Comparison of ENCODE assay signal across 8 cellular contexts in genomic region chr2:25314514-25315315, GRCh38. TPM values are rescaled to one million over a fixed set of nuclear protein-coding genes. Genes with fewer than 3 reads are reported as not detected.
DNase-seq lines count a peak whose midpoint lies in the region; ATAC-seq and TF ChIP-seq lines count a peak whose summit lies in the region.

No MANE protein-coding gene starts in this region.

- H3K9ac ChIP-seq in BLaER1 treated with 17β-estradiol and CSF1 and Interleukin-3, amounts not matched to agents 10 nM and 100 nM = peak overlapping the region; percentile 72 to 89 (median 84)
- H3K9ac ChIP-seq in colonic mucosa (ENCODE audit: low read depth in 2 of 2, low read length in 2 of 2) (peak overlapping the region; percentile 26 to 60), mucosa of rectum (ENCODE audit: low read depth in 1 of 2, low read length in 2 of 2) (no peak overlapping the region)

- peak; percentile 75 for ATAC-seq in GM19397 (IDR thresholded peaks at IDR 0.05; ENCODE audit: unreplicated experiment)

- H3K4me2 ChIP-seq in BLaER1 treated with 17β-estradiol and CSF1 and Interleukin-3, amounts not matched to agents 10 nM and 100 nM = peak overlapping the region; percentile 84 to 98 (median 94)

- intact Hi-C loops in colonic mucosa (cut with DNase I) = no loop called here

- peak; percentile 42 for DNase-seq in Jurkat, Clone E6-1 (ENCODE audit: low read depth, low spot score)
- peak; percentile 45 to 66 (median 60) for DNase-seq in activated CD4-positive, CD25-positive, alpha-beta regulatory T cell (lab: John Stamatoyannopoulos, UW)
- DNase-seq in colonic mucosa = peak; percentile 54
- peak; percentile 86 to 98 for DNase-seq in stimulated activated CD8-positive, alpha-beta memory T cell treated with anti-CD3 and anti-CD28 coated beads, Interleukin-7, amount 100 ng/mL, for 48 hours (ENCODE audit: extremely low read depth in 1 of 2, low read depth in 1 of 2)
- no peak for DNase-seq in NCI-H748 treated with DMSO at 0.1 percent for 48 hours (lab: John Stamatoyannopoulos, UW)

- H3K9me3 ChIP-seq in BLaER1 treated with 17β-estradiol and CSF1 and Interleukin-3, amounts not matched to agents 10 nM and 100 nM (replicated peaks in 1 of 11) = no peaks in the 10 kb centered on the region
- no peaks in the 10 kb centered on the region for H3K9me3 ChIP-seq in colonic mucosa
- no peaks in the 10 kb centered on the region for H3K9me3 ChIP-seq in mucosa of rectum (ENCODE audit: control insufficient read depth in 2 of 2, low read length in 2 of 2)

- TF ChIP-seq CTCF in colonic mucosa (IDR thresholded peaks at IDR 0.05) = no peak

- H3K4me3 ChIP-seq in BLaER1 treated with 17β-estradiol and CSF1 and Interleukin-3, amounts not matched to agents 10 nM and 100 nM = peak overlapping the region in 6 of 10 experiments; percentile 16 to 47 (median 40); a peak in 7 of 20 replicates
- no peak overlapping the region for H3K4me3 ChIP-seq in Jurkat, Clone E6-1 (ENCODE audit: low read length)
- H3K4me3 ChIP-seq in colonic mucosa (no peak overlapping the region), mucosa of rectum (ENCODE audit: low read length in 2 of 2) (no peak overlapping the region)

- H3K27me3 ChIP-seq in BLaER1 treated with 17β-estradiol and CSF1 and Interleukin-3, amounts not matched to agents 10 nM and 100 nM = no peaks in the 10 kb centered on the region
- H3K27me3 ChIP-seq in colonic mucosa (no peaks in the 10 kb centered on the region), mucosa of rectum (ENCODE audit: control insufficient read depth in 2 of 2, insufficient read depth in 2 of 2, low read length in 2 of 2) (no peaks in the 10 kb centered on the region)

- peak overlapping the region; percentile 73 to 99 (median 93) for H3K27ac ChIP-seq in BLaER1 treated with 17β-estradiol and CSF1 and Interleukin-3, amounts not matched to agents 10 nM and 100 nM
- H3K27ac ChIP-seq in colonic mucosa = peak overlapping the region; percentile 18
- peak overlapping the region; percentile 5 to 63 for H3K27ac ChIP-seq in mucosa of rectum (ENCODE audit: low read depth in 2 of 2, low read length in 2 of 2)

- peaks cover 75 to 82% (median 79%) of the 10 kb centered on the region in 10 experiments for H3K4me1 ChIP-seq in BLaER1 treated with 17β-estradiol and CSF1 and Interleukin-3, amounts not matched to agents 10 nM and 100 nM
- H3K4me1 ChIP-seq in colonic mucosa (peaks cover 21% of the 10 kb centered on the region), mucosa of rectum (ENCODE audit: control insufficient read depth in 2 of 2, insufficient read depth in 2 of 2, low read length in 2 of 2) (peaks cover 27 to 32% of the 10 kb centered on the region in 2 donors)

- peaks cover 0 to 15% (median 0%) of the 10 kb centered on the region in 11 experiments; a peak in 6 of 22 replicates for H4K20me1 ChIP-seq in BLaER1 treated with 17β-estradiol and CSF1 and Interleukin-3, amounts not matched to agents 10 nM and 100 nM

- peaks cover 9 to 34% (median 24%) of the 10 kb centered on the region in 11 experiments; a peak in 20 of 22 replicates for H3K36me3 ChIP-seq in BLaER1 treated with 17β-estradiol and CSF1 and Interleukin-3, amounts not matched to agents 10 nM and 100 nM
- H3K36me3 ChIP-seq in colonic mucosa (no peaks in the 10 kb centered on the region), mucosa of rectum (ENCODE audit: control insufficient read depth in 2 of 2, insufficient read depth in 2 of 2, low read length in 2 of 2) (peaks cover 3 to 8% of the 10 kb centered on the region in 2 donors)

RNA-seq across cellular contexts. Expression of gene DNMT3A, which starts 27.0 kb away (rescaled TPM):
- 55.4 TPM for polyA plus RNA-seq in Jurkat, Clone E6-1 (2012; ENCODE audit: insufficient read depth, insufficient read length)
- 10 to 100 TPM; 30.8 to 44.5 TPM for total RNA-seq in colonic mucosa

Comparison
In these comparisons a context has a peak if more than half of its experiments do, and no peak if none do; other contexts are left out.
1. H3K27ac ChIP-seq: peak in every context shown above with its lines; median percentile 93 in BLaER1 treated with 17β-estradiol and CSF1 and Interleukin-3, amounts not matched to agents 10 nM and 100 nM; 34 in mucosa of rectum; 18 in colonic mucosa.
2. H3K4me3 ChIP-seq: peak in BLaER1 treated with 17β-estradiol and CSF1 and Interleukin-3, amounts not matched to agents 10 nM and 100 nM (6 of 10); none in Jurkat, Clone E6-1 (single experiment), colonic mucosa (single experiment) and mucosa of rectum (0 of 2).
3. H3K9ac ChIP-seq: peak in BLaER1 treated with 17β-estradiol and CSF1 and Interleukin-3, amounts not matched to agents 10 nM and 100 nM (11 of 11) and colonic mucosa (2 of 2); none in mucosa of rectum (0 of 2).